10 cellular contexts compared by ENCODE assay signal in genomic region chr3:21540265-21540664, GRCh38.
"Had no signal": no experiment of that assay in that cellular context is flagged by ENCODE, and none has a peak within 500 bp of the region (broad histone marks: within the 10 kb centered on the region; RNA-seq: fewer than 3 reads in every experiment).

No MANE protein-coding gene starts in this region.

- H3K27me3 Mint-ChIP-seq: IgD-negative memory B cell had no signal

- FAIRE-seq: HepG2 had no signal

- H3K36me3 Mint-ChIP-seq: IgD-negative memory B cell had no signal

- H3K4me1 Mint-ChIP-seq: IgD-negative memory B cell had no signal

- H3K36me3 ChIP-seq: HAP-1 had no signal

- H3K4me1 ChIP-seq: HAP-1 had no signal

- H3K9me3 Mint-ChIP-seq: HFFc6 had no signal

- H2AFZ ChIP-seq: GM23248 had no signal

- H3K4me3 ChIP-seq: GM23248, HAP-1 had no signal

- H3K27ac Mint-ChIP-seq: HFFc6, IgD-negative memory B cell had no signal

- H3K9ac ChIP-seq: GM23248 had no signal

- H3K27ac ChIP-seq: GM23248, HL-60 had no signal

- ATAC-seq: HCT116, HepG2 had no signal

- H3K4me3 Mint-ChIP-seq: HFFc6, IgD-negative memory B cell had no signal

- H3K9me3 ChIP-seq: HAP-1 had no signal

- DNase-seq: GM23248, GOT3, H7, HFFc6, KG1 had no signal
